Comparison of ENCODE assay signal across 7 cellular contexts in the genomic region with DNA sequence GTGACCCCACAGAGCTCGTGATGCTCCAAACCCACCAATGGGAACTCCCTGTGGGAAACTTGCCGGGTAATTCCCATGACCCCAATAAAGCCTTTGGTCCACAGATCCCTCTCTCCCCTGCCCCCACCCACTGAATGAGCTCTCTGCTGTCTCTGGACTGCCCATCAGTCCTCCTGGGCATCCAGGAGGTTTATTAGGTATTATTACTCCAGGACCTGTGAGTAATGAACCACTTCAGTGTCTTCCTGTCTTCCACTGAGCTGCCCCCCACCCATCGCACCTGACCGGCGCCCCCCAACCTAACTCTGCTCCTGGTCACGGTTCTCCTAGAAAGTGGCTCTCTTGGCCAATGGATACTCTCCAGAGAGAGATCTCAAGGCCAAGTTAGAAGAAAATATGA. TPM values are rescaled to one million over a fixed set of nuclear protein-coding genes. Genes with fewer than 3 reads are reported as not detected.
"Had no signal": no experiment of that assay in that cellular context is flagged by ENCODE, and none has a peak within 500 bp of the region (broad histone marks: within the 10 kb centered on the region; RNA-seq: fewer than 3 reads in every experiment).

No MANE protein-coding gene starts in this region.

- H3K27ac ChIP-seq: HL-60 had no signal

- H3K4me2 ChIP-seq: GM23338 had no signal

- ATAC-seq: GM23338 had no signal

- H3K4me3 ChIP-seq: GM23338 had no signal

- DNase-seq: H9, HCEC 1CT, HFFc6, KBM-7 had no signal

- H2AFZ ChIP-seq: GM23338 had no signal

RNA-seq across cellular contexts. Expression of gene DNAH17, which starts 28.7 kb away (rescaled TPM):
- total RNA-seq: HFFc6, HT1080 had no signal
